2 cellular contexts compared by ENCODE assay signal in genomic region chr19:35011737-35012682, GRCh38.
TF ChIP-seq lines count a peak whose summit lies in the region.

No MANE protein-coding gene starts in this region.

TF ChIP-seq in SK-N-SH, 30 proteins besides CTCF, POLR2A, EP300 and RAD21 (continued from another document):
- TF ChIP-seq FOSL2 (IDR thresholded peaks at IDR 0.05; ENCODE audit: borderline replicate concordance, low read depth): no peak
- TF ChIP-seq IRF3 (IDR thresholded peaks at IDR 0.05; ENCODE audit: low read depth, low read length): no peak
- no peak for TF ChIP-seq CHD2 (IDR thresholded peaks at IDR 0.05; ENCODE audit: low read length, partially characterized antibody)
- no peak for TF ChIP-seq RXRA (IDR thresholded peaks at IDR 0.05; ENCODE audit: borderline replicate concordance, low read depth)
- no peak for TF ChIP-seq MXI1 (IDR thresholded peaks at IDR 0.05; ENCODE audit: low read depth, low read length)
- TF ChIP-seq FOXM1 (IDR thresholded peaks at IDR 0.05; ENCODE audit: low read depth): no peak
- no peak for TF ChIP-seq SIN3A (IDR thresholded peaks at IDR 0.05; ENCODE audit: borderline replicate concordance, low read depth, low read length)
- TF ChIP-seq ELF1 (IDR thresholded peaks at IDR 0.05): no peak
- no peak for TF ChIP-seq MAX (IDR thresholded peaks at IDR 0.05; ENCODE audit: low read depth)
- no peak for TF ChIP-seq SMC3 (IDR thresholded peaks at IDR 0.05; ENCODE audit: low read depth, low read length)
- no peak for TF ChIP-seq NFIC (IDR thresholded peaks at IDR 0.05; ENCODE audit: borderline replicate concordance)
- no peak for TF ChIP-seq REST (IDR thresholded peaks at IDR 0.05; ENCODE audit: low read depth, low read length)
- TF ChIP-seq GATA2 (CRISPR knock-in tag; IDR thresholded peaks at IDR 0.05): no peak
- no peak for TF ChIP-seq TAF1 (IDR thresholded peaks at IDR 0.05; ENCODE audit: borderline replicate concordance, low read depth, low read length)
- no peak for TF ChIP-seq TEAD4 (IDR thresholded peaks at IDR 0.05; ENCODE audit: borderline replicate concordance, insufficient read depth)

TF ChIP-seq in SK-N-SH treated with all-trans-retinoic acid at 6 μM for 48 hours, 23 proteins besides CTCF, POLR2A, EP300 and RAD21 (continued from another document):
- TF ChIP-seq ZC3H10 (CRISPR knock-in tag; IDR thresholded peaks at IDR 0.05): no peak
- TF ChIP-seq ZNF70 (CRISPR knock-in tag; IDR thresholded peaks at IDR 0.05): no peak
- no peak for TF ChIP-seq PPARA (CRISPR knock-in tag; IDR thresholded peaks at IDR 0.05; ENCODE audit: borderline replicate concordance)
- no peak for TF ChIP-seq CSRNP3 (CRISPR knock-in tag; IDR thresholded peaks at IDR 0.05)
- TF ChIP-seq BACH2 (CRISPR knock-in tag; IDR thresholded peaks at IDR 0.05; ENCODE audit: borderline replicate concordance): no peak
